ENCODE assay signal across 10 cellular contexts in genomic region chr7:136677456-136678365, GRCh38.
DNase-seq lines count a peak whose midpoint lies in the region; ATAC-seq and TF ChIP-seq lines count a peak whose summit lies in the region.
"Had no signal": no experiment of that assay in that cellular context is flagged by ENCODE, and none has a peak within 500 bp of the region (broad histone marks: within the 10 kb centered on the region; RNA-seq: fewer than 3 reads in every experiment).

No MANE protein-coding gene starts in this region.

- TF ChIP-seq CTCF in RWPE2 (IDR thresholded peaks at IDR 0.05; ENCODE audit: poor library complexity, severe bottlenecking) = no peak

- ATAC-seq in HG03175 (IDR thresholded peaks at IDR 0.05; ENCODE audit: unreplicated experiment) (peak; percentile 64), RWPE2 (ENCODE audit: low read depth) (peak; percentile 87), SK-N-SH treated with all-trans-retinoic acid at 6 μM for 48 hours (no peak)

- no peak overlapping the region for H3K4me3 ChIP-seq in RWPE2 (ENCODE audit: severe bottlenecking)

- no peaks in the 10 kb centered on the region for H3K36me3 ChIP-seq in RWPE2 (ENCODE audit: low read depth)

- H3K9me3 ChIP-seq in RWPE2 (ENCODE audit: severe bottlenecking) = no peaks in the 10 kb centered on the region

- H3K4me1 ChIP-seq in RWPE2 (ENCODE audit: insufficient read depth, poor library complexity, severe bottlenecking) = peaks cover 15% of the 10 kb centered on the region

- DNase-seq in GM04504 (ENCODE audit: low read depth) = peak; percentile 37
- peak; percentile 67 for DNase-seq in RWPE2 (ENCODE audit: low spot score)
- DNase-seq in iris pigment epithelial cell (ENCODE audit: low read depth) = peak; percentile 73
- DNase-seq in mucosa of gallbladder (ENCODE audit: low spot score) = no peak
- no peak for DNase-seq in T-helper 2 cell
- no peak for DNase-seq in activated CD8-positive, alpha-beta memory T cell treated with anti-CD3 and anti-CD28 coated beads, Interleukin-2, amount 50 U/mL, for 4 hours
- DNase-seq: DMS79 treated with DMSO at 0.1 percent for 48 hours; stimulated activated CD4-positive, alpha-beta T cell treated with anti-CD3 and anti-CD28 coated beads, Interleukin-2, amount 100 ng/mL, for 48 hours had no signal

- H3K27ac ChIP-seq in RWPE2 (ENCODE audit: poor library complexity, severe bottlenecking) = peak overlapping the region; percentile 64

- H3K27me3 ChIP-seq in RWPE2 (ENCODE audit: insufficient read depth, poor library complexity, severe bottlenecking) = no peaks in the 10 kb centered on the region

TF ChIP-seq in SK-N-SH treated with all-trans-retinoic acid at 6 μM for 48 hours, 23 proteins besides CTCF, POLR2A, EP300 and RAD21:
- TF ChIP-seq ZNF70 (CRISPR knock-in tag; IDR thresholded peaks at IDR 0.05) (no peak), SNAI2 (CRISPR knock-in tag; IDR thresholded peaks at IDR 0.05) (no peak), RARB (CRISPR knock-in tag; IDR thresholded peaks at IDR 0.05) (no peak), ESRRG (CRISPR knock-in tag; IDR thresholded peaks at IDR 0.05) (no peak), BACH2 (CRISPR knock-in tag; IDR thresholded peaks at IDR 0.05; ENCODE audit: borderline replicate concordance) (no peak), ZFP3 (CRISPR knock-in tag; IDR thresholded peaks at IDR 0.05) (no peak), PATZ1 (CRISPR knock-in tag; IDR thresholded peaks at IDR 0.05; ENCODE audit: borderline replicate concordance) (no peak), GLIS3 (CRISPR knock-in tag; IDR thresholded peaks at IDR 0.05) (no peak), CREB5 (CRISPR knock-in tag; IDR thresholded peaks at IDR 0.05; ENCODE audit: low read depth) (no peak)

Comparison
In these comparisons a context has a peak if more than half of its experiments do, and no peak if none do; other contexts are left out.
1. DNase-seq: peak in GM04504 (single experiment), RWPE2 (single experiment) and iris pigment epithelial cell (single experiment); none in mucosa of gallbladder (single experiment), T-helper 2 cell (0 of 5) and activated CD8-positive, alpha-beta memory T cell treated with anti-CD3 and anti-CD28 coated beads, Interleukin-2, amount 50 U/mL, for 4 hours (single experiment).